ENCODE assay signal across 3 cellular contexts in genomic region chr11:64687204-64687603, GRCh38.
TF ChIP-seq lines count a peak whose summit lies in the region.

No MANE protein-coding gene starts in this region.

TF ChIP-seq in endothelial cell of umbilical vein, 7 proteins besides CTCF, POLR2A, EP300 and RAD21:
- TF ChIP-seq JUN (IDR thresholded peaks at IDR 0.05; ENCODE audit: borderline replicate concordance, insufficient read depth, insufficient read length, low read depth) (no peak), FOS (IDR thresholded peaks at IDR 0.05; ENCODE audit: borderline replicate concordance, insufficient read depth, low read length) (no peak), POLR2AphosphoS5 (IDR thresholded peaks at IDR 0.05; ENCODE audit: insufficient read depth, low read depth, low read length) (no peak), MYC (IDR thresholded peaks at IDR 0.05; ENCODE audit: low read depth, low read length) (no peak), EZH2 (IDR thresholded peaks at IDR 0.05; ENCODE audit: borderline replicate concordance, low read depth, low read length, severe bottlenecking) (no peak)

TF ChIP-seq in GM23338, 12 proteins besides CTCF, POLR2A, EP300 and RAD21 (continues in another document):
- TF ChIP-seq ZNF114 (CRISPR knock-in tag; IDR thresholded peaks at IDR 0.05) (no peak), ETS1 (IDR thresholded peaks at IDR 0.05) (no peak), ZNF462 (CRISPR knock-in tag; IDR thresholded peaks at IDR 0.05) (no peak), ZNF331 (CRISPR knock-in tag; IDR thresholded peaks at IDR 0.05; ENCODE audit: low read depth) (no peak), REST (IDR thresholded peaks at IDR 0.05; ENCODE audit: unreplicated experiment) (no peak), EZH2 (IDR thresholded peaks at IDR 0.05; ENCODE audit: low read depth, unreplicated experiment) (no peak), CREB1 (CRISPR knock-in tag; IDR thresholded peaks at IDR 0.05; ENCODE audit: low read depth) (no peak), EZH2phosphoT487 (IDR thresholded peaks at IDR 0.05; ENCODE audit: unreplicated experiment) (no peak), POLR2AphosphoS5 (IDR thresholded peaks at IDR 0.05; ENCODE audit: low read depth) (no peak), NANOG (IDR thresholded peaks at IDR 0.05; ENCODE audit: borderline replicate concordance) (no peak)

TF ChIP-seq in SK-N-SH, 30 proteins besides CTCF, POLR2A, EP300 and RAD21:
- no peak for TF ChIP-seq FOXJ3 (CRISPR knock-in tag; IDR thresholded peaks at IDR 0.05)
- no peak for TF ChIP-seq ZBTB33 (IDR thresholded peaks at IDR 0.05; ENCODE audit: borderline replicate concordance, low read depth)
- TF ChIP-seq POLR2AphosphoS5 (IDR thresholded peaks at IDR 0.05; ENCODE audit: low read depth, low read length): no peak
- no peak for TF ChIP-seq RFX5 (IDR thresholded peaks at IDR 0.05; ENCODE audit: low read length)
- no peak for TF ChIP-seq EZH2phosphoT487 (IDR thresholded peaks at IDR 0.05; ENCODE audit: borderline replicate concordance, low read depth)
- no peak for TF ChIP-seq FOSL2 (IDR thresholded peaks at IDR 0.05; ENCODE audit: borderline replicate concordance, low read depth)
- TF ChIP-seq TAF1 (IDR thresholded peaks at IDR 0.05; ENCODE audit: borderline replicate concordance, low read depth, low read length): no peak
- TF ChIP-seq NRF1 (IDR thresholded peaks at IDR 0.05; ENCODE audit: low read depth, low read length): no peak
- no peak for TF ChIP-seq CHD2 (IDR thresholded peaks at IDR 0.05; ENCODE audit: low read length, partially characterized antibody)
- no peak for TF ChIP-seq IRF3 (IDR thresholded peaks at IDR 0.05; ENCODE audit: low read depth, low read length)
- no peak for TF ChIP-seq GABPA (IDR thresholded peaks at IDR 0.05; ENCODE audit: low read depth)
- no peak for TF ChIP-seq PBX3 (IDR thresholded peaks at IDR 0.05)
- no peak for TF ChIP-seq GATA2 (CRISPR knock-in tag; IDR thresholded peaks at IDR 0.05)
- TF ChIP-seq ELF1 (IDR thresholded peaks at IDR 0.05): no peak
- TF ChIP-seq USF1 (IDR thresholded peaks at IDR 0.05; ENCODE audit: borderline replicate concordance, low read depth): no peak
- TF ChIP-seq REST (IDR thresholded peaks at IDR 0.05; ENCODE audit: low read depth, low read length): no peak
- TF ChIP-seq TEAD4 (IDR thresholded peaks at IDR 0.05; ENCODE audit: borderline replicate concordance, insufficient read depth): no peak
- TF ChIP-seq MXI1 (IDR thresholded peaks at IDR 0.05; ENCODE audit: low read depth, low read length): no peak
- no peak for TF ChIP-seq MEF2A (IDR thresholded peaks at IDR 0.05; ENCODE audit: borderline replicate concordance, low read depth)
